Comparison of ENCODE assay signal across 13 cellular contexts in the genomic region with DNA sequence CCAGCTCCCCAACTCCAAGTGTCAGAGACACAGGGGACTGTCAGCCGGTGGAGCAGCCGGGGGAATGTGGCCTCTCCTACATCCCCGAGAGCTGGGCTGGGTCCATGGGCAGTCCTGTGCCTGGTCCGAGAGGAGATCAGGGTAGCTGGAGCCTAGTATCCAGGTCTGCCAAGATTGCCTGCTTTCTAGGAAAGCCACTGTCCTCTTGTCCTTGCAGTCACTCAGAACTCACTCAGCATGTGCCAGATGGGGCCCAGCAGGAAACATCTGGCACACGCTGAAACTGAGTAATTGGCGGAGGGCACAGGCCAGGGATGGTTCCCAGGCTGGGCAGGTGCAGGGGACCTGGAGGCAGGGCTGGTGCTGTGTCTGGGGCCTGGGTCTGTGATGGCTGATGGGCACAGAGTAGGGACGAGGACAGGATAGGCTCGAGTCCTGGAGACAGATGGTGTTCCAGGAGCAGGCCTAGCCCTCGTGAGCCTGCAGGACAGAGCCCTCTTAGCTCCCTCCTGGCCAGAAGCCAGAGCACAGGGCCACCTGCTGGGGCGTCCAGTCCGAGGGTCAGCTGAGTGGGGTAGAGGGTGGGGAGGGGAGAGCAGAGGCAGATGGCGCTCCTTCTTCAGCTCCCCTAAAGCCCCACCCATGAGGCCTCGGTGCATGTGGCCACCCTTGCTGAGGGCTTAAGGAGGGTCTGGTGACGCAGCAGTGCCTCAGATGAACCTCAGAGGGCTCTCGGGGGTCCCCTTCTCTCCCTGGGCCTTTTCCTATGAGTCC. TPM values are rescaled to one million over a fixed set of nuclear protein-coding genes. Genes with fewer than 3 reads are reported as not detected.
A peak's percentile ranks its signal among the peaks of the same experiment; 100 is the strongest.
DNase-seq lines count a peak whose midpoint lies in the region; TF ChIP-seq lines count a peak whose summit lies in the region.
"Had no signal": no experiment of that assay in that cellular context is flagged by ENCODE, and none has a peak within 500 bp of the region (broad histone marks: within the 10 kb centered on the region; RNA-seq: fewer than 3 reads in every experiment).

No MANE protein-coding gene starts in this region.

- no peak overlapping the region for H3K18ac ChIP-seq in neuronal stem cell (ENCODE audit: low read length)

- WGBS in neuronal stem cell (ENCODE audit: extremely low coverage in 2 of 2, insufficient read length in 2 of 2, insufficient replicate concordance in 1 of 2), 2 donors: no CpG with 5 or more reads among the region's 15 CpGs
- 80 to 89% methylated on average over 5 to 6 of the region's 15 CpGs for WGBS in esophagus squamous epithelium, 2 donors

- intact Hi-C loops in dendritic cell treated with granulocyte-macrophage colony-stimulating factor and Interleukin-4, amounts not matched to agents 40 ng/mL and 50 ng/mL, for 4 days (cut with micrococcal nuclease): no loop called here
- intact Hi-C loops in esophagus squamous epithelium (cut with DNase I): no loop called here
- intact Hi-C loops in activated CD4-positive, alpha-beta T cell treated with anti-CD3 and anti-CD28 coated beads, Interleukin-2, amount 10 ng/mL, durations not matched to agents 24 days and 14 days (cut with micrococcal nuclease): no loop called here

- no peak overlapping the region for H3K23ac ChIP-seq in neuronal stem cell (ENCODE audit: low read depth, low read length, poor library complexity)

- H3K4me1 Mint-ChIP-seq in dendritic cell treated with granulocyte-macrophage colony-stimulating factor and Interleukin-4, amounts not matched to agents 40 ng/mL and 50 ng/mL, for 4 days (ENCODE audit: low read depth): peaks cover 43% of the 10 kb centered on the region
- peaks cover 3% of the 10 kb centered on the region for H3K4me1 Mint-ChIP-seq in activated CD4-positive, alpha-beta T cell treated with anti-CD3 and anti-CD28 coated beads, Interleukin-2, amount 10 ng/mL, durations not matched to agents 24 days and 14 days

- H3K9ac ChIP-seq in neuronal stem cell (ENCODE audit: low read depth, low read length, poor library complexity): no peak overlapping the region

- no peak overlapping the region for H3K4me3 ChIP-seq in neuronal stem cell (ENCODE audit: low read length in 2 of 2)
- no peak overlapping the region for H3K4me3 ChIP-seq in esophagus squamous epithelium
- H3K4me3 ChIP-seq: breast epithelium had no signal

- no peaks in the 10 kb centered on the region for H3K9me3 Mint-ChIP-seq in dendritic cell treated with granulocyte-macrophage colony-stimulating factor and Interleukin-4, amounts not matched to agents 40 ng/mL and 50 ng/mL, for 4 days
- H3K9me3 Mint-ChIP-seq in activated CD4-positive, alpha-beta T cell treated with anti-CD3 and anti-CD28 coated beads, Interleukin-2, amount 10 ng/mL, durations not matched to agents 24 days and 14 days: no peaks in the 10 kb centered on the region

- H3K9me3 ChIP-seq in neuronal stem cell (replicated peaks in 1 of 2; ENCODE audit: control insufficient read depth in 2 of 2, insufficient read depth in 1 of 2, low read depth in 1 of 2, low read length in 2 of 2) (no peaks in the 10 kb centered on the region), esophagus squamous epithelium (no peaks in the 10 kb centered on the region)
- H3K9me3 ChIP-seq: breast epithelium had no signal

- H2BK5ac ChIP-seq in neuronal stem cell (ENCODE audit: low read length): no peak overlapping the region

- H4K91ac ChIP-seq in neuronal stem cell (ENCODE audit: low read depth, low read length, poor library complexity): no peak overlapping the region

- no peaks in the 10 kb centered on the region for H3K36me3 ChIP-seq in neuronal stem cell (replicated peaks in 1 of 2; ENCODE audit: control insufficient read depth in 2 of 2, insufficient read depth in 2 of 2, low read length in 2 of 2)
- H3K36me3 ChIP-seq in esophagus squamous epithelium: peaks cover 0 to 92% (median 0%) of the 10 kb centered on the region in 3 donors
- H3K36me3 ChIP-seq: breast epithelium had no signal

- no peak for TF ChIP-seq CTCF in esophagus squamous epithelium (IDR thresholded peaks at IDR 0.05)

- H3K4me1 ChIP-seq in neuronal stem cell (ENCODE audit: control insufficient read depth in 2 of 2, insufficient read depth in 1 of 2, low read depth in 1 of 2, low read length in 2 of 2): no peaks in the 10 kb centered on the region
- peaks cover 11 to 24% (median 12%) of the 10 kb centered on the region in 3 donors for H3K4me1 ChIP-seq in esophagus squamous epithelium
- H3K4me1 ChIP-seq: breast epithelium had no signal

- H3K36me3 Mint-ChIP-seq in dendritic cell treated with granulocyte-macrophage colony-stimulating factor and Interleukin-4, amounts not matched to agents 40 ng/mL and 50 ng/mL, for 4 days (ENCODE audit: low read depth): peaks cover 100% of the 10 kb centered on the region
- H3K36me3 Mint-ChIP-seq in activated CD4-positive, alpha-beta T cell treated with anti-CD3 and anti-CD28 coated beads, Interleukin-2, amount 10 ng/mL, durations not matched to agents 24 days and 14 days (ENCODE audit: low read depth): peaks cover 38% of the 10 kb centered on the region

- H3K27me3 ChIP-seq in neuronal stem cell (ENCODE audit: control insufficient read depth in 3 of 3, insufficient read depth in 3 of 3, low read depth in 1 of 3, low read length in 3 of 3): peaks cover 0 to under 1% (median 0%) of the 10 kb centered on the region in 3 experiments
- no peaks in the 10 kb centered on the region for H3K27me3 ChIP-seq in esophagus squamous epithelium
- H3K27me3 ChIP-seq: breast epithelium had no signal

- no peak overlapping the region for H3K4ac ChIP-seq in neuronal stem cell (ENCODE audit: low read length)

- no peak overlapping the region for H2BK12ac ChIP-seq in neuronal stem cell (ENCODE audit: low read length)

- H3K4me3 Mint-ChIP-seq in dendritic cell treated with granulocyte-macrophage colony-stimulating factor and Interleukin-4, amounts not matched to agents 40 ng/mL and 50 ng/mL, for 4 days: no peak overlapping the region
- no peak overlapping the region for H3K4me3 Mint-ChIP-seq in activated CD4-positive, alpha-beta T cell treated with anti-CD3 and anti-CD28 coated beads, Interleukin-2, amount 10 ng/mL, durations not matched to agents 24 days and 14 days

- H3K14ac ChIP-seq in neuronal stem cell (ENCODE audit: low read length): peak overlapping the region; percentile 77

- H3K4me2 ChIP-seq in neuronal stem cell (ENCODE audit: insufficient read depth, low read length, poor library complexity, severe bottlenecking): no peak overlapping the region

- no peak overlapping the region for H2BK15ac ChIP-seq in neuronal stem cell (ENCODE audit: low read length)

- H3K27ac Mint-ChIP-seq in dendritic cell treated with granulocyte-macrophage colony-stimulating factor and Interleukin-4, amounts not matched to agents 40 ng/mL and 50 ng/mL, for 4 days: peak overlapping the region; percentile 48
- no peak overlapping the region for H3K27ac Mint-ChIP-seq in activated CD4-positive, alpha-beta T cell treated with anti-CD3 and anti-CD28 coated beads, Interleukin-2, amount 10 ng/mL, durations not matched to agents 24 days and 14 days

- peak in 2 of 3 experiments; percentile 19 to 57 for DNase-seq in NCI-H1417 (lab: John Stamatoyannopoulos, UW)
- no peak for DNase-seq in NCI-H1417 treated with DMSO at 0.1 percent for 48 hours (lab: John Stamatoyannopoulos, UW)
- peak; percentile 41 for DNase-seq in NCI-H510A (lab: John Stamatoyannopoulos, UW)
- DNase-seq in neuronal stem cell (ENCODE audit: low spot score): no peak
- DNase-seq in esophagus squamous epithelium (lab: John Stamatoyannopoulos, UW): no peak
- DNase-seq in activated CD4-positive, alpha-beta T cell treated with anti-CD3 and anti-CD28 coated beads, Interleukin-2, amount 10 ng/mL, durations not matched to agents 24 days and 14 days: no peak
- no peak for DNase-seq in cortex of kidney (lab: John Stamatoyannopoulos, UW)
- DNase-seq: HCEC 1CT, NCI-H1048, SIG-M5 had no signal

- H2AFZ ChIP-seq in neuronal stem cell (ENCODE audit: low read length): no peak overlapping the region

- H3K79me1 ChIP-seq in neuronal stem cell (ENCODE audit: low read depth, low read length): peaks cover 1% of the 10 kb centered on the region

- no peak for TF ChIP-seq POLR2A in esophagus squamous epithelium (IDR thresholded peaks at IDR 0.05)

- no peak overlapping the region for H4K8ac ChIP-seq in neuronal stem cell (ENCODE audit: low read depth, low read length)

- H2AK5ac ChIP-seq in neuronal stem cell (ENCODE audit: low read depth, low read length): no peak overlapping the region

- H3K27ac ChIP-seq in neuronal stem cell (replicated peaks; ENCODE audit: low read length): no peak overlapping the region
- no peak overlapping the region for H3K27ac ChIP-seq in esophagus squamous epithelium
- H3K27ac ChIP-seq: 22Rv1, breast epithelium had no signal

- no peak overlapping the region for H2BK120ac ChIP-seq in neuronal stem cell (ENCODE audit: low read depth, low read length)

- no peaks in the 10 kb centered on the region for H3K27me3 Mint-ChIP-seq in dendritic cell treated with granulocyte-macrophage colony-stimulating factor and Interleukin-4, amounts not matched to agents 40 ng/mL and 50 ng/mL, for 4 days
- H3K27me3 Mint-ChIP-seq in activated CD4-positive, alpha-beta T cell treated with anti-CD3 and anti-CD28 coated beads, Interleukin-2, amount 10 ng/mL, durations not matched to agents 24 days and 14 days: no peaks in the 10 kb centered on the region

RNA-seq across cellular contexts. Expression of gene ADCY7, which starts 31.1 kb away (rescaled TPM):
- polyA plus RNA-seq in neuronal stem cell (2013, experiment 1 of 2): 3.6 TPM
- 3.3 TPM for polyA plus RNA-seq in neuronal stem cell (2013, experiment 2 of 2)
- total RNA-seq in esophagus squamous epithelium: 10 to 100 TPM; 21.2 to 23.9 (median 23.3) TPM
- 85.6 and 86.2 TPM in 2 replicates for total RNA-seq in activated CD4-positive, alpha-beta T cell treated with anti-CD3 and anti-CD28 coated beads, Interleukin-2, amount 10 ng/mL, durations not matched to agents 24 days and 14 days

Comparison
In these comparisons a context has a peak if more than half of its experiments do, and no peak if none do; other contexts are left out.
1. DNase-seq: peak in NCI-H1417 (2 of 3) and NCI-H510A (single experiment); none in NCI-H1417 treated with DMSO at 0.1 percent for 48 hours (single experiment), neuronal stem cell (single experiment), esophagus squamous epithelium (single experiment), activated CD4-positive, alpha-beta T cell treated with anti-CD3 and anti-CD28 coated beads, Interleukin-2, amount 10 ng/mL, durations not matched to agents 24 days and 14 days (single experiment) and cortex of kidney (single experiment).